In genomic region chr9:100479820-100480219, GRCh38 we compare ENCODE assay signal across 29 cellular contexts.
"Had no signal": no experiment of that assay in that cellular context is flagged by ENCODE, and none has a peak within 500 bp of the region (broad histone marks: within the 10 kb centered on the region; RNA-seq: fewer than 3 reads in every experiment).

No MANE protein-coding gene starts in this region.

- DNase-seq: colonic mucosa; cortex of kidney; dermis blood vessel endothelial cell; dorsolateral prefrontal cortex; effector CD4-positive, alpha-beta T cell; effector CD8-positive, alpha-beta T cell; effector memory CD4-positive, alpha-beta T cell; effector memory CD8-positive, alpha-beta T cell; endodermal cell; erythroblast; esophagus squamous epithelium; foreskin fibroblast; foreskin keratinocyte; foreskin melanocyte; gastrocnemius medialis; glutamatergic neuron; head of caudate nucleus; heart left ventricle; heart right ventricle had no signal

- H3K36me3 ChIP-seq: colonic mucosa, esophagus muscularis mucosa, esophagus squamous epithelium, gastrocnemius medialis, gastroesophageal sphincter, heart left ventricle, heart right ventricle had no signal

- H3K27ac ChIP-seq: colonic mucosa, coronary artery, epithelial cell of prostate, esophagus muscularis mucosa, esophagus squamous epithelium, foreskin keratinocyte, gastrocnemius medialis, gastroesophageal sphincter, heart left ventricle, heart right ventricle, hepatocyte had no signal

- ATAC-seq: effector memory CD8-positive, alpha-beta T cell; esophagus mucosa; foreskin keratinocyte; gastrocnemius medialis; gastroesophageal sphincter; heart left ventricle; heart right ventricle had no signal

- FAIRE-seq: colon, endometrium, endothelial cell of umbilical vein, frontal cortex had no signal

- H3K4me1 ChIP-seq: colonic mucosa, esophagus muscularis mucosa, esophagus squamous epithelium, foreskin keratinocyte, gastrocnemius medialis, gastroesophageal sphincter, heart left ventricle, heart right ventricle had no signal

- H3K4me3 ChIP-seq: colonic mucosa, coronary artery, dorsolateral prefrontal cortex, esophagus muscularis mucosa, esophagus squamous epithelium, gastrocnemius medialis, gastroesophageal sphincter, heart left ventricle, heart right ventricle, hepatocyte had no signal

- H3K9me3 ChIP-seq: colonic mucosa, esophagus muscularis mucosa, esophagus squamous epithelium, gastrocnemius medialis, gastroesophageal sphincter had no signal
